Comparison of ENCODE assay signal across 1 cellular context in the genomic region with DNA sequence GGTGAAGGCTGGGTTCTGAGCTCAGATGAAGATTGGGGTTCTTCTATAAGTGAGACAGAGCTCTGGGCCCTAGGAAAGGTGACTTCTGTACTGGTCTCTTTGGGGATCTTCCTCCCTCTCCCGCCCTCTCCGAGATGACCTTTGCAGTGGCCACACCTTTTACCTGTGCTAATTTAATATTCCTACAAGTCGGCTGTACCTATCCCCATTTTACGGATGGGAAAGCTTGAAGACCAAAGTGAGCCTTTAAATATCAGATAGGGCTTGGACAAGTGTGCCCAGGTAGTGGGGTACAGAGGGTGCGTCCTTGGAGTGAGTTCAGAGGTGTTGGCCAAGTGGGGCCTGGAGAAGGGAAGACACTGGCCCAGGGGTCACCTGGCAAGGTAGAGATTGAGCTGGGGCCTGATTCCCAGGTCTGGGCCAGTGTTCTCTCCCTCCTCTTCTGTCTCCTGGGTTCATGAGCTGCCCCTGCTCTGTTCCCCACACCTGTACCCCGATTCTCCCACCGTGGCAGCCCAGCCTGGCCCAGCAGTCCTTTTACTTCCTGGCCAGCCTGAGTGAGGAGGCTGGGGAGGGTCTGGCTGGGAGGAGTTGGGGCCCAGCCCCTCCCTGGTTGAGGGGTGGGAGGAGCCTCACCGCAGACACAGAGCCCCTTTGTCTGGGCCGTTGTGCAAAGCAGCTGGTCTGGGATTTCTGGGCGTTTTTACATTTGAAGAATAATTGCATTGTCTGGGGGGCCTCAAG.
A peak's percentile ranks its signal among the peaks of the same experiment; 100 is the strongest.
TF ChIP-seq lines count a peak whose summit lies in the region.

No MANE protein-coding gene starts in this region.

TF ChIP-seq in HepG2, 621 proteins besides CTCF, POLR2A, EP300 and RAD21 (continues in another document):
- TF ChIP-seq, protein P1, sequence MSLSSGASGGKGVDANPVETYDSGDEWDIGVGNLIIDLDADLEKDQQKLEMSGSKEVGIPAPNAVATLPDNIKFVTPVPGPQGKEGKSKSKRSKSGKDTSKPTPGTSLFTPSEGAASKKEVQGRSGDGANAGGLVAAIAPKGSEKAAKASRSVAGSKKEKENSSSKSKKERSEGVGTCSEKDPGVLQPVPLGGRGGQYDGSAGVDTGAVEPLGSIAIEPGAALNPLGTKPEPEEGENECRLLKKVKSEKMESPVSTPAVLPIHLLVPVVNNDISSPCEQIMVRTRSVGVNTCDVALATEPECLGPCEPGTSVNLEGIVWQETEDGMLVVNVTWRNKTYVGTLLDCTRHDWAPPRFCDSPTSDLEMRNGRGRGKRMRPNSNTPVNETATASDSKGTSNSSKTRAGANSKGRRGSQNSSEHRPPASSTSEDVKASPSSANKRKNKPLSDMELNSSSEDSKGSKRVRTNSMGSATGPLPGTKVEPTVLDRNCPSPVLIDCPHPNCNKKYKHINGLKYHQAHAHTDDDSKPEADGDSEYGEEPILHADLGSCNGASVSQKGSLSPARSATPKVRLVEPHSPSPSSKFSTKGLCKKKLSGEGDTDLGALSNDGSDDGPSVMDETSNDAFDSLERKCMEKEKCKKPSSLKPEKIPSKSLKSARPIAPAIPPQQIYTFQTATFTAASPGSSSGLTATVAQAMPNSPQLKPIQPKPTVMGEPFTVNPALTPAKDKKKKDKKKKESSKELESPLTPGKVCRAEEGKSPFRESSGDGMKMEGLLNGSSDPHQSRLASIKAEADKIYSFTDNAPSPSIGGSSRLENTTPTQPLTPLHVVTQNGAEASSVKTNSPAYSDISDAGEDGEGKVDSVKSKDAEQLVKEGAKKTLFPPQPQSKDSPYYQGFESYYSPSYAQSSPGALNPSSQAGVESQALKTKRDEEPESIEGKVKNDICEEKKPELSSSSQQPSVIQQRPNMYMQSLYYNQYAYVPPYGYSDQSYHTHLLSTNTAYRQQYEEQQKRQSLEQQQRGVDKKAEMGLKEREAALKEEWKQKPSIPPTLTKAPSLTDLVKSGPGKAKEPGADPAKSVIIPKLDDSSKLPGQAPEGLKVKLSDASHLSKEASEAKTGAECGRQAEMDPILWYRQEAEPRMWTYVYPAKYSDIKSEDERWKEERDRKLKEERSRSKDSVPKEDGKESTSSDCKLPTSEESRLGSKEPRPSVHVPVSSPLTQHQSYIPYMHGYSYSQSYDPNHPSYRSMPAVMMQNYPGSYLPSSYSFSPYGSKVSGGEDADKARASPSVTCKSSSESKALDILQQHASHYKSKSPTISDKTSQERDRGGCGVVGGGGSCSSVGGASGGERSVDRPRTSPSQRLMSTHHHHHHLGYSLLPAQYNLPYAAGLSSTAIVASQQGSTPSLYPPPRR (CRISPR knock-in tag; IDR thresholded peaks at IDR 0.05; ENCODE audit: borderline replicate concordance): peak; percentile 9; the same call in 1 of the 2 replicates
- TF ChIP-seq PHF8 (CRISPR knock-in tag; IDR thresholded peaks at IDR 0.05): peak; percentile 34; the same call in 1 of the 2 replicates
- TF ChIP-seq, protein P2, sequence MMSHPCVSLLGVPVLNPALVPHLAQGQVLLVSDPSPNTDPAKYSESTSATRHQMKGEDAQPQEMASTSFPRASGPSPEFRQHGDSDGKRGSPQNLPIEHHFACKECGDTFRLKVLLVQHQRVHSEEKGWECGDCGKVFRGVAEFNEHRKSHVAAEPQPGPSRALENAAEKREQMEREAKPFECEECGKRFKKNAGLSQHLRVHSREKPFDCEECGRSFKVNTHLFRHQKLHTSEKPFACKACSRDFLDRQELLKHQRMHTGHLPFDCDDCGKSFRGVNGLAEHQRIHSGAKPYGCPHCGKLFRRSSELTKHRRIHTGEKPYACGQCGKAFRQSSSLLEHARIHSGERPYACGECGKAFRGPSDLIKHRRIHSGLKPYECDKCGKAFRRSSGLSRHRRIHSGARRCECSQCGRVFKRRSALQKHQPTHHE (CRISPR knock-in tag; IDR thresholded peaks at IDR 0.05; ENCODE audit: borderline replicate concordance): no peak
- no peak for TF ChIP-seq AGO1 (IDR thresholded peaks at IDR 0.05; ENCODE audit: low read depth, low read length, poor library complexity, severe bottlenecking)
- TF ChIP-seq ELF3 (CRISPR knock-in tag; IDR thresholded peaks at IDR 0.05): peak; percentile 76
- no peak for TF ChIP-seq SP1 (IDR thresholded peaks at IDR 0.05)
- TF ChIP-seq SP1 (CRISPR knock-in tag; IDR thresholded peaks at IDR 0.05): peak; percentile 50; the same call in 1 of the 2 replicates
- no peak for TF ChIP-seq PHF21A (CRISPR knock-in tag; IDR thresholded peaks at IDR 0.05)
- TF ChIP-seq NCOA5 (CRISPR knock-in tag; IDR thresholded peaks at IDR 0.05): no peak
- TF ChIP-seq, protein P3, sequence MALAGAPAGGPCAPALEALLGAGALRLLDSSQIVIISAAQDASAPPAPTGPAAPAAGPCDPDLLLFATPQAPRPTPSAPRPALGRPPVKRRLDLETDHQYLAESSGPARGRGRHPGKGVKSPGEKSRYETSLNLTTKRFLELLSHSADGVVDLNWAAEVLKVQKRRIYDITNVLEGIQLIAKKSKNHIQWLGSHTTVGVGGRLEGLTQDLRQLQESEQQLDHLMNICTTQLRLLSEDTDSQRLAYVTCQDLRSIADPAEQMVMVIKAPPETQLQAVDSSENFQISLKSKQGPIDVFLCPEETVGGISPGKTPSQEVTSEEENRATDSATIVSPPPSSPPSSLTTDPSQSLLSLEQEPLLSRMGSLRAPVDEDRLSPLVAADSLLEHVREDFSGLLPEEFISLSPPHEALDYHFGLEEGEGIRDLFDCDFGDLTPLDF (CRISPR knock-in tag; IDR thresholded peaks at IDR 0.05): no peak
- TF ChIP-seq ZNF260 (CRISPR knock-in tag; IDR thresholded peaks at IDR 0.05; ENCODE audit: borderline replicate concordance, low read depth): no peak
- peak; percentile 13; the same call in 1 of the 2 replicates for TF ChIP-seq TBX2 (CRISPR knock-in tag; IDR thresholded peaks at IDR 0.05; ENCODE audit: borderline replicate concordance)
- no peak for TF ChIP-seq ZNF891 (CRISPR knock-in tag; IDR thresholded peaks at IDR 0.05)
- no peak for TF ChIP-seq NCOA1 (CRISPR knock-in tag; IDR thresholded peaks at IDR 0.05)
- no peak for TF ChIP-seq LCORL (IDR thresholded peaks at IDR 0.05)
- TF ChIP-seq LCORL (CRISPR knock-in tag; IDR thresholded peaks at IDR 0.05): peak; percentile 20; the same call in 1 of the 2 replicates
- TF ChIP-seq, protein P4, sequence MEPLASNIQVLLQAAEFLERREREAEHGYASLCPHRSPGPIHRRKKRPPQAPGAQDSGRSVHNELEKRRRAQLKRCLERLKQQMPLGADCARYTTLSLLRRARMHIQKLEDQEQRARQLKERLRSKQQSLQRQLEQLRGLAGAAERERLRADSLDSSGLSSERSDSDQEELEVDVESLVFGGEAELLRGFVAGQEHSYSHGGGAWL (CRISPR knock-in tag; IDR thresholded peaks at IDR 0.05): peak; percentile 62
- TF ChIP-seq ZFYVE20 (CRISPR knock-in tag; IDR thresholded peaks at IDR 0.05; ENCODE audit: borderline replicate concordance, low read depth): no peak
- TF ChIP-seq, protein P5, sequence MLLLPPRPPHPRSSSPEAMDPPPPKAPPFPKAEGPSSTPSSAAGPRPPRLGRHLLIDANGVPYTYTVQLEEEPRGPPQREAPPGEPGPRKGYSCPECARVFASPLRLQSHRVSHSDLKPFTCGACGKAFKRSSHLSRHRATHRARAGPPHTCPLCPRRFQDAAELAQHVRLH (CRISPR knock-in tag; IDR thresholded peaks at IDR 0.05; ENCODE audit: borderline replicate concordance, low read depth): 0 out of 2 replicates have a peak, but pooled peaks have one; percentile 6
- TF ChIP-seq, protein P6, sequence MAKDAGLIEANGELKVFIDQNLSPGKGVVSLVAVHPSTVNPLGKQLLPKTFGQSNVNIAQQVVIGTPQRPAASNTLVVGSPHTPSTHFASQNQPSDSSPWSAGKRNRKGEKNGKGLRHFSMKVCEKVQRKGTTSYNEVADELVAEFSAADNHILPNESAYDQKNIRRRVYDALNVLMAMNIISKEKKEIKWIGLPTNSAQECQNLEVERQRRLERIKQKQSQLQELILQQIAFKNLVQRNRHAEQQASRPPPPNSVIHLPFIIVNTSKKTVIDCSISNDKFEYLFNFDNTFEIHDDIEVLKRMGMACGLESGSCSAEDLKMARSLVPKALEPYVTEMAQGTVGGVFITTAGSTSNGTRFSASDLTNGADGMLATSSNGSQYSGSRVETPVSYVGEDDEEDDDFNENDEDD (CRISPR knock-in tag; IDR thresholded peaks at IDR 0.05; ENCODE audit: borderline replicate concordance): no peak
- TF ChIP-seq, protein P7, sequence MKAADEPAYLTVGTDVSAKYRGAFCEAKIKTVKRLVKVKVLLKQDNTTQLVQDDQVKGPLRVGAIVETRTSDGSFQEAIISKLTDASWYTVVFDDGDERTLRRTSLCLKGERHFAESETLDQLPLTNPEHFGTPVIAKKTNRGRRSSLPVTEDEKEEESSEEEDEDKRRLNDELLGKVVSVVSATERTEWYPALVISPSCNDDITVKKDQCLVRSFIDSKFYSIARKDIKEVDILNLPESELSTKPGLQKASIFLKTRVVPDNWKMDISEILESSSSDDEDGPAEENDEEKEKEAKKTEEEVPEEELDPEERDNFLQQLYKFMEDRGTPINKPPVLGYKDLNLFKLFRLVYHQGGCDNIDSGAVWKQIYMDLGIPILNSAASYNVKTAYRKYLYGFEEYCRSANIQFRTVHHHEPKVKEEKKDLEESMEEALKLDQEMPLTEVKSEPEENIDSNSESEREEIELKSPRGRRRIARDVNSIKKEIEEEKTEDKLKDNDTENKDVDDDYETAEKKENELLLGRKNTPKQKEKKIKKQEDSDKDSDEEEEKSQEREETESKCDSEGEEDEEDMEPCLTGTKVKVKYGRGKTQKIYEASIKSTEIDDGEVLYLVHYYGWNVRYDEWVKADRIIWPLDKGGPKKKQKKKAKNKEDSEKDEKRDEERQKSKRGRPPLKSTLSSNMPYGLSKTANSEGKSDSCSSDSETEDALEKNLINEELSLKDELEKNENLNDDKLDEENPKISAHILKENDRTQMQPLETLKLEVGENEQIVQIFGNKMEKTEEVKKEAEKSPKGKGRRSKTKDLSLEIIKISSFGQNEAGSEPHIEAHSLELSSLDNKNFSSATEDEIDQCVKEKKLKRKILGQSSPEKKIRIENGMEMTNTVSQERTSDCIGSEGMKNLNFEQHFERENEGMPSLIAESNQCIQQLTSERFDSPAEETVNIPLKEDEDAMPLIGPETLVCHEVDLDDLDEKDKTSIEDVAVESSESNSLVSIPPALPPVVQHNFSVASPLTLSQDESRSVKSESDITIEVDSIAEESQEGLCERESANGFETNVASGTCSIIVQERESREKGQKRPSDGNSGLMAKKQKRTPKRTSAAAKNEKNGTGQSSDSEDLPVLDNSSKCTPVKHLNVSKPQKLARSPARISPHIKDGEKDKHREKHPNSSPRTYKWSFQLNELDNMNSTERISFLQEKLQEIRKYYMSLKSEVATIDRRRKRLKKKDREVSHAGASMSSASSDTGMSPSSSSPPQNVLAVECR (CRISPR knock-in tag; IDR thresholded peaks at IDR 0.05; ENCODE audit: borderline replicate concordance): no peak; the same call in 1 of the 2 replicates
- no peak for TF ChIP-seq HNF4A (CRISPR knock-in tag; IDR thresholded peaks at IDR 0.05)
- TF ChIP-seq THYN1 (CRISPR knock-in tag; IDR thresholded peaks at IDR 0.05; ENCODE audit: borderline replicate concordance, low read depth): no peak
- TF ChIP-seq ZKSCAN1 (IDR thresholded peaks at IDR 0.05; ENCODE audit: low read length): no peak
- TF ChIP-seq CHD2 (IDR thresholded peaks at IDR 0.05; ENCODE audit: low read depth, low read length): no peak
- TF ChIP-seq POLR2G (IDR thresholded peaks at IDR 0.05; ENCODE audit: low read depth, low read length): peak; percentile 73
- TF ChIP-seq ZNF331 (CRISPR knock-in tag; IDR thresholded peaks at IDR 0.05): peak; percentile 13; the same call in 1 of the 2 replicates
- no peak for TF ChIP-seq NONO (IDR thresholded peaks at IDR 0.05)
- TF ChIP-seq NONO (CRISPR knock-in tag; conservative IDR thresholded peaks at IDR 0.05): no peak
- peak; percentile 28; the same call in 1 of the 2 replicates for TF ChIP-seq NR2C2 (CRISPR knock-in tag; IDR thresholded peaks at IDR 0.05; ENCODE audit: borderline replicate concordance)
- TF ChIP-seq, protein P8, sequence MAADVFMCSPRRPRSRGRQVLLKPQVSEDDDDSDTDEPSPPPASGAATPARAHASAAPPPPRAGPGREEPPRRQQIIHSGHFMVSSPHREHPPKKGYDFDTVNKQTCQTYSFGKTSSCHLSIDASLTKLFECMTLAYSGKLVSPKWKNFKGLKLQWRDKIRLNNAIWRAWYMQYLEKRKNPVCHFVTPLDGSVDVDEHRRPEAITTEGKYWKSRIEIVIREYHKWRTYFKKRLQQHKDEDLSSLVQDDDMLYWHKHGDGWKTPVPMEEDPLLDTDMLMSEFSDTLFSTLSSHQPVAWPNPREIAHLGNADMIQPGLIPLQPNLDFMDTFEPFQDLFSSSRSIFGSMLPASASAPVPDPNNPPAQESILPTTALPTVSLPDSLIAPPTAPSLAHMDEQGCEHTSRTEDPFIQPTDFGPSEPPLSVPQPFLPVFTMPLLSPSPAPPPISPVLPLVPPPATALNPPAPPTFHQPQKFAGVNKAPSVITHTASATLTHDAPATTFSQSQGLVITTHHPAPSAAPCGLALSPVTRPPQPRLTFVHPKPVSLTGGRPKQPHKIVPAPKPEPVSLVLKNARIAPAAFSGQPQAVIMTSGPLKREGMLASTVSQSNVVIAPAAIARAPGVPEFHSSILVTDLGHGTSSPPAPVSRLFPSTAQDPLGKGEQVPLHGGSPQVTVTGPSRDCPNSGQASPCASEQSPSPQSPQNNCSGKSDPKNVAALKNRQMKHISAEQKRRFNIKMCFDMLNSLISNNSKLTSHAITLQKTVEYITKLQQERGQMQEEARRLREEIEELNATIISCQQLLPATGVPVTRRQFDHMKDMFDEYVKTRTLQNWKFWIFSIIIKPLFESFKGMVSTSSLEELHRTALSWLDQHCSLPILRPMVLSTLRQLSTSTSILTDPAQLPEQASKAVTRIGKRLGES (CRISPR knock-in tag; IDR thresholded peaks at IDR 0.05; ENCODE audit: borderline replicate concordance): no peak
- 0 out of 2 replicates have a peak, but pooled peaks have one; percentile 42 for TF ChIP-seq YEATS2 (CRISPR knock-in tag; IDR thresholded peaks at IDR 0.05; ENCODE audit: borderline replicate concordance)
- TF ChIP-seq, protein P9, sequence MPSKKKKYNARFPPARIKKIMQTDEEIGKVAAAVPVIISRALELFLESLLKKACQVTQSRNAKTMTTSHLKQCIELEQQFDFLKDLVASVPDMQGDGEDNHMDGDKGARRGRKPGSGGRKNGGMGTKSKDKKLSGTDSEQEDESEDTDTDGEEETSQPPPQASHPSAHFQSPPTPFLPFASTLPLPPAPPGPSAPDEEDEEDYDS (CRISPR knock-in tag; IDR thresholded peaks at IDR 0.05): peak; percentile 73
- no peak; the same call in 1 of the 2 replicates for TF ChIP-seq ZSCAN9 (CRISPR knock-in tag; IDR thresholded peaks at IDR 0.05; ENCODE audit: borderline replicate concordance)
- no peak for TF ChIP-seq ZNF367 (CRISPR knock-in tag; IDR thresholded peaks at IDR 0.05; ENCODE audit: borderline replicate concordance)
- TF ChIP-seq ZBTB7B (CRISPR knock-in tag; IDR thresholded peaks at IDR 0.05): peak; percentile 78
- no peak for TF ChIP-seq HMG20B (CRISPR knock-in tag; conservative IDR thresholded peaks at IDR 0.05)
- TF ChIP-seq, protein P10, sequence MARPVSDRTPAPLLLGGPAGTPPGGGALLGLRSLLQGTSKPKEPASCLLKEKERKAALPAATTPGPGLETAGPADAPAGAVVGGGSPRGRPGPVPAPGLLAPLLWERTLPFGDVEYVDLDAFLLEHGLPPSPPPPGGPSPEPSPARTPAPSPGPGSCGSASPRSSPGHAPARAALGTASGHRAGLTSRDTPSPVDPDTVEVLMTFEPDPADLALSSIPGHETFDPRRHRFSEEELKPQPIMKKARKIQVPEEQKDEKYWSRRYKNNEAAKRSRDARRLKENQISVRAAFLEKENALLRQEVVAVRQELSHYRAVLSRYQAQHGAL (CRISPR knock-in tag; IDR thresholded peaks at IDR 0.05; ENCODE audit: not compliant biosample characterization): no peak
- no peak for TF ChIP-seq SP2 (CRISPR knock-in tag; IDR thresholded peaks at IDR 0.05)
- TF ChIP-seq ZNF547 (CRISPR knock-in tag; IDR thresholded peaks at IDR 0.05): no peak
- no peak for TF ChIP-seq MTF1 (CRISPR knock-in tag; IDR thresholded peaks at IDR 0.05)
- TF ChIP-seq CHD4 (IDR thresholded peaks at IDR 0.05; ENCODE audit: borderline replicate concordance, low read length): no peak
- no peak for TF ChIP-seq TCF7 (IDR thresholded peaks at IDR 0.05; ENCODE audit: low read depth)
